ENCODE assay signal across 14 cellular contexts in genomic region chr11:113911491-113911890, GRCh38. TPM values are rescaled to one million over a fixed set of nuclear protein-coding genes. Genes with fewer than 3 reads are reported as not detected.
"Had no signal": no experiment of that assay in that cellular context is flagged by ENCODE, and none has a peak within 500 bp of the region (broad histone marks: within the 10 kb centered on the region; RNA-seq: fewer than 3 reads in every experiment).

No MANE protein-coding gene starts in this region.

RNA-seq across cellular contexts. Expression of gene HTR3B, which starts 6.9 kb away (rescaled TPM):
- total RNA-seq: activated CD4-positive, alpha-beta memory T cell treated with anti-CD3 and anti-CD28 coated beads for 36 hours; activated CD4-positive, alpha-beta memory T cell treated with anti-CD3 and anti-CD28 coated beads, Interleukin-2, amount 10 ng/mL, durations not matched to agents 7 days and 5 days; activated CD4-positive, alpha-beta T cell treated with anti-CD3 and anti-CD28 coated beads for 36 hours; activated CD4-positive, alpha-beta T cell treated with anti-CD3 and anti-CD28 coated beads, Interleukin-2, amount 10 ng/mL, durations not matched to agents 24 days and 14 days; activated CD4-positive, alpha-beta T cell treated with anti-CD3 and anti-CD28 coated beads, Interleukin-2, amount 10 ng/mL, durations not matched to agents 7 days and 5 days; activated CD8-positive, alpha-beta memory T cell treated with anti-CD3 and anti-CD28 coated beads for 36 hours; activated CD8-positive, alpha-beta memory T cell treated with anti-CD3 and anti-CD28 coated beads, Interleukin-2, amount 10 ng/mL, durations not matched to agents 7 days and 5 days; activated CD8-positive, alpha-beta T cell treated with anti-CD3 and anti-CD28 coated beads for 36 hours; activated CD8-positive, alpha-beta T cell treated with anti-CD3 and anti-CD28 coated beads, Interleukin-2, amount 10 ng/mL, durations not matched to agents 7 days and 5 days; T-cell; T-helper 1 cell treated with Interleukin-12 subunit alpha and Interleukin-12 subunit beta and Interleukin-4 antibody, amounts not matched to agents 30 ng/mL and 1 ng/mL, for 36 hours; T-helper 17 cell; T-helper 2 cell treated with Interferon-gamma antibody and Interleukin-4, amounts not matched to agents 100 ng/mL and 5 ng/mL, for 36 hours; WTC11 had no signal
